ENCODE assay signal across 12 cellular contexts in the genomic region with DNA sequence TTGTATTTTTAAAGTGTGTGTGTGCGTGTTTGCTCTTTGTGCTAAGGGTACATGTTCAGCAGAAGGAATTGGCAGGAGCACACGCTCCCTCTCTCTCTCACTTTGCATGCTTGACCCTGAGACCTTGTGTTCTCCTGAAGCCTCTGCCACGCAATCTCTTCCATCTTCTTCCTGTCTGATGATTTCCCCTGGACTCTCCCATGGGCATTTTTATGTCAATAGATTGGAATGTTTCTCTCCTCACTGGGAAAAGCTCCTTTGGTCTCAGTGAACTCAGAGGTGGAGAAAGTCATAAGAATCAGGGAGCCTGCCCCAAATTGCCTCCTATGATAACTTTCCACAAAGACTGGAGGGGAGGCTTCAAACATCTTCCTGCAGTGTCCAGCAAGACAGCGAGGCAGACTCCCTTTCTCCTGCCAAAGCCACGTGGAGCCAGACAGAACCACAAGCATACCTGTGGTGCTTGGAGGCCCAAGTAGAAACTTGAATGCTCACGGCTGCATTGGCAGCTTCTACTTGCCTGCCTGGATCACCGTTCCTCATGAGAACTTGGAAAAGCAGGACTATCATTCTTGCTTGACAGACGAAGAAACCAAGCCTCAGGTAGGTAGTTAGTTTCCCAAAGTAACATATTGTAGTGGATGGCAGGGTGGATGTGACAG.
DNase-seq lines count a peak whose midpoint lies in the region; ATAC-seq and TF ChIP-seq lines count a peak whose summit lies in the region.
"Had no signal": no experiment of that assay in that cellular context is flagged by ENCODE, and none has a peak within 500 bp of the region (broad histone marks: within the 10 kb centered on the region; RNA-seq: fewer than 3 reads in every experiment).

No MANE protein-coding gene starts in this region.

- intact Hi-C loops in mucosa of descending colon (cut with DNase I, micrococcal nuclease): no loop called here
- intact Hi-C loops in transverse colon (cut with DNase I; ENCODE audit: low total_unique reads): no loop called here

- H3K27ac Mint-ChIP-seq in type B pancreatic cell: peak overlapping the region; percentile 3
- H3K27ac Mint-ChIP-seq: dendritic cell treated with granulocyte-macrophage colony-stimulating factor and Interleukin-4, amounts not matched to agents 40 ng/mL and 50 ng/mL, for 4 days had no signal

- H3K9me3 ChIP-seq in mucosa of descending colon (no peaks in the 10 kb centered on the region), transverse colon (no peaks in the 10 kb centered on the region)
- H3K9me3 ChIP-seq: ovary had no signal

- in situ Hi-C loops in transverse colon (cut with MboI; ENCODE audit: low pct_ligation_motif_present in 1 of 4, low pct_unique_long_range_greater_than_20kb in 1 of 4, low sequenced_read_pairs in 3 of 4): no loop called here

- no peak for TF ChIP-seq CTCF in choroid plexus epithelial cell (conservative IDR thresholded peaks at IDR 0.05; ENCODE audit: low read depth, low read length)
- TF ChIP-seq CTCF in mucosa of descending colon (IDR thresholded peaks at IDR 0.05): no peak
- TF ChIP-seq CTCF in type B pancreatic cell (conservative IDR thresholded peaks at IDR 0.05): no peak
- no peak for TF ChIP-seq CTCF in transverse colon (IDR thresholded peaks at IDR 0.05)

- no peaks in the 10 kb centered on the region for H3K27me3 Mint-ChIP-seq in type B pancreatic cell
- H3K27me3 Mint-ChIP-seq: dendritic cell treated with granulocyte-macrophage colony-stimulating factor and Interleukin-4, amounts not matched to agents 40 ng/mL and 50 ng/mL, for 4 days had no signal

- TF ChIP-seq EP300 in transverse colon (IDR thresholded peaks at IDR 0.05; ENCODE audit: low read depth): no peak

- H3K36me3 ChIP-seq in mucosa of descending colon (ENCODE audit: low read depth): no peaks in the 10 kb centered on the region
- H3K36me3 ChIP-seq in transverse colon: no peaks in the 10 kb centered on the region
- H3K36me3 ChIP-seq: ovary had no signal

- peaks cover 5% of the 10 kb centered on the region for H3K4me1 Mint-ChIP-seq in type B pancreatic cell (ENCODE audit: unreplicated experiment)

- no peak for TF ChIP-seq POLR2A in transverse colon (IDR thresholded peaks at IDR 0.05)

- DNase-seq in HS-5 (ENCODE audit: low read depth) (peak; percentile 65), choroid plexus epithelial cell (ENCODE audit: low read depth) (peak; percentile 98), mucosa of descending colon (no peak), type B pancreatic cell (ENCODE audit: extremely low spot score, unreplicated experiment) (no peak), SW 1271 (lab: John Stamatoyannopoulos, UW) (no peak), transverse colon (no peak), OCI-M2 (lab: John Stamatoyannopoulos, UW; ENCODE audit: unreplicated experiment) (no peak)
- DNase-seq in activated naive CD4-positive, alpha-beta T cell treated with Interleukin-2 at 50 U/mL for 16 hours: no peak
- DNase-seq: activated T-cell treated with anti-CD3 and anti-CD28 coated beads, Interleukin-2, amount 50 U/mL, for 48 hours; NCI-H146; ovary had no signal

- no peaks in the 10 kb centered on the region for H3K9me3 Mint-ChIP-seq in type B pancreatic cell
- H3K9me3 Mint-ChIP-seq: dendritic cell treated with granulocyte-macrophage colony-stimulating factor and Interleukin-4, amounts not matched to agents 40 ng/mL and 50 ng/mL, for 4 days had no signal

- peaks cover 3% of the 10 kb centered on the region for H3K36me3 Mint-ChIP-seq in type B pancreatic cell

- H3K27ac ChIP-seq in transverse colon: peak overlapping the region in 1 of 4 donors; percentile 26
- H3K27ac ChIP-seq: ovary had no signal

- 68 to 78% methylated on average over 4 to 8 of the region's 8 CpGs for WGBS in transverse colon (ENCODE audit: low coverage in 1 of 2), 2 donors

- ATAC-seq in mucosa of descending colon: peak; percentile 25

- no peak overlapping the region for H3K4me3 Mint-ChIP-seq in type B pancreatic cell
- H3K4me3 Mint-ChIP-seq: dendritic cell treated with granulocyte-macrophage colony-stimulating factor and Interleukin-4, amounts not matched to agents 40 ng/mL and 50 ng/mL, for 4 days had no signal

- no peaks in the 10 kb centered on the region for H3K27me3 ChIP-seq in transverse colon
- H3K27me3 ChIP-seq: ovary had no signal

- H3K4me1 ChIP-seq in mucosa of descending colon (ENCODE audit: low read depth) (no peaks in the 10 kb centered on the region), transverse colon (peaks cover 0 to 2% (median 0%) of the 10 kb centered on the region in 4 donors)

- H3K4me3 ChIP-seq in choroid plexus epithelial cell (ENCODE audit: low read depth, low read length): no peak overlapping the region
- no peak overlapping the region for H3K4me3 ChIP-seq in mucosa of descending colon
- no peak overlapping the region for H3K4me3 ChIP-seq in transverse colon
- H3K4me3 ChIP-seq: ovary had no signal

Comparison
In these comparisons a context has a peak if more than half of its experiments do, and no peak if none do; other contexts are left out.
1. DNase-seq: peak in HS-5 (single experiment) and choroid plexus epithelial cell (single experiment); none in mucosa of descending colon (0 of 3), type B pancreatic cell (single experiment), SW 1271 (0 of 2), transverse colon (single experiment), OCI-M2 (single experiment) and activated naive CD4-positive, alpha-beta T cell treated with Interleukin-2 at 50 U/mL for 16 hours (single experiment).